In genomic region chr15:80694624-80695098, GRCh38 we compare ENCODE assay signal across 8 cellular contexts. TPM values are rescaled to one million over a fixed set of nuclear protein-coding genes. Genes with fewer than 3 reads are reported as not detected.
DNase-seq lines count a peak whose midpoint lies in the region; ATAC-seq and TF ChIP-seq lines count a peak whose summit lies in the region.

No MANE protein-coding gene starts in this region.

- peak overlapping the region; percentile 90 for H3K27ac ChIP-seq in BLaER1
- H3K27ac ChIP-seq in fibroblast of lung (ENCODE audit: insufficient read depth, low read length) = peak overlapping the region; percentile 16
- H3K27ac ChIP-seq in neutrophil = no peak overlapping the region

- H3K4me1 ChIP-seq in BLaER1 (peaks cover 27% of the 10 kb centered on the region), fibroblast of lung (ENCODE audit: control insufficient read depth, extremely low read depth, insufficient read depth, low read length) (peaks cover 2% of the 10 kb centered on the region), neutrophil (ENCODE audit: control insufficient read depth in 1 of 2, insufficient read depth in 1 of 2, low read depth in 1 of 2, low read length in 1 of 2) (peaks cover 19 to 20% of the 10 kb centered on the region in 2 experiments)

- TF ChIP-seq CTCF in fibroblast of lung (conservative IDR thresholded peaks at IDR 0.05 in 1 of 2, IDR thresholded peaks at IDR 0.05 in 1 of 2; ENCODE audit: low read depth in 1 of 2, low read length in 2 of 2) (no peak), neutrophil (IDR thresholded peaks at IDR 0.05) (no peak)

- H3K4me3 ChIP-seq in BLaER1 (peak overlapping the region; percentile 95), fibroblast of lung (replicated peaks in 1 of 4; ENCODE audit: control extremely low read depth in 1 of 4, insufficient read depth in 1 of 4, low read depth in 3 of 4, low read length in 4 of 4) (peak overlapping the region; percentile 46 to 81 (median 74)), neutrophil (ENCODE audit: low read depth in 1 of 2, low read length in 1 of 2) (peak overlapping the region; percentile 31 to 61)

- no peaks in the 10 kb centered on the region for H3K27me3 ChIP-seq in BLaER1
- no peaks in the 10 kb centered on the region for H3K27me3 ChIP-seq in fibroblast of lung (ENCODE audit: control insufficient read depth, insufficient read depth, low read length)
- peaks cover 22% of the 10 kb centered on the region for H3K27me3 ChIP-seq in neutrophil

- H3K36me3 ChIP-seq in BLaER1 (peaks cover 12% of the 10 kb centered on the region), fibroblast of lung (ENCODE audit: control insufficient read depth, insufficient read depth, low read length) (peaks cover 4% of the 10 kb centered on the region), neutrophil (no peaks in the 10 kb centered on the region)

- no peaks in the 10 kb centered on the region for H3K9me3 ChIP-seq in BLaER1
- H3K9me3 ChIP-seq in fibroblast of lung (ENCODE audit: control insufficient read depth, insufficient read depth, low read depth, low read length) = no peaks in the 10 kb centered on the region
- H3K9me3 ChIP-seq in neutrophil = no peaks in the 10 kb centered on the region

- peaks cover 39% of the 10 kb centered on the region for H3K79me2 ChIP-seq in fibroblast of lung (ENCODE audit: control insufficient read depth, insufficient read depth, low read length)

- ATAC-seq in GM21360 (IDR thresholded peaks at IDR 0.05; ENCODE audit: unreplicated experiment) (peak; percentile 35), HG03108 (IDR thresholded peaks at IDR 0.05; ENCODE audit: unreplicated experiment) (no peak)

- peaks cover 32% of the 10 kb centered on the region for H4K20me1 ChIP-seq in BLaER1
- no peaks in the 10 kb centered on the region for H4K20me1 ChIP-seq in fibroblast of lung (ENCODE audit: control insufficient read depth, extremely low read depth, insufficient read depth, low read length)

- DNase-seq in activated CD8-positive, alpha-beta memory T cell treated with anti-CD3 and anti-CD28 coated beads, Interleukin-2, amount 50 U/mL, for 4 hours = peak; percentile 37
- peak in 1 of 2 donors; percentile 48 for DNase-seq in fibroblast of lung (ENCODE audit: low read depth in 2 of 2)
- DNase-seq in NCI-H1105 treated with DMSO at 0.1 percent for 48 hours (lab: John Stamatoyannopoulos, UW) = no peak

- H3K9ac ChIP-seq in BLaER1 (peak overlapping the region; percentile 91), fibroblast of lung (ENCODE audit: insufficient read depth, low read length) (peak overlapping the region; percentile 59)

- H2AFZ ChIP-seq in fibroblast of lung (ENCODE audit: low read length) = peak overlapping the region; percentile 37

- TF ChIP-seq EP300 in Ishikawa (IDR thresholded peaks at IDR 0.05; ENCODE audit: borderline replicate concordance) = no peak

- H3K4me2 ChIP-seq in BLaER1 (peak overlapping the region; percentile 96), fibroblast of lung (ENCODE audit: extremely low read depth, insufficient read depth, low read length) (peak overlapping the region; percentile 61)

- TF ChIP-seq RAD21 in Ishikawa (IDR thresholded peaks at IDR 0.05; ENCODE audit: low read depth) = no peak

TF ChIP-seq in Ishikawa, 13 proteins besides CTCF, POLR2A, EP300 and RAD21:
- TF ChIP-seq EGR1 (IDR thresholded peaks at IDR 0.05) = no peak
- TF ChIP-seq TAF1 (IDR thresholded peaks at IDR 0.05; ENCODE audit: low read depth) = 0 out of 2 replicates have a peak, but pooled peaks have one; percentile 20
- 0 out of 2 replicates have a peak, but pooled peaks have one; percentile 33 for TF ChIP-seq ZBTB7A (IDR thresholded peaks at IDR 0.05; ENCODE audit: low read depth)
- TF ChIP-seq YY1 (IDR thresholded peaks at IDR 0.05; ENCODE audit: low read depth) = no peak
- no peak for TF ChIP-seq NFIC (IDR thresholded peaks at IDR 0.05)

RNA-seq across cellular contexts. Expression of gene ABHD17C, which starts 0.4 kb away (rescaled TPM):
- total RNA-seq in fibroblast of lung = 9.8 and 14.0 TPM in 2 replicates
- 38.2 and 38.7 TPM in 2 replicates for polyA plus RNA-seq in fibroblast of lung
- polyA plus RNA-seq in fibroblast of lung (2012) = 23.5 and 25.7 TPM in 2 replicates
- 7.6 and 35.5 TPM in 2 replicates for polyA minus RNA-seq in fibroblast of lung (ENCODE audit: low replicate concordance)
